In the genomic region with DNA sequence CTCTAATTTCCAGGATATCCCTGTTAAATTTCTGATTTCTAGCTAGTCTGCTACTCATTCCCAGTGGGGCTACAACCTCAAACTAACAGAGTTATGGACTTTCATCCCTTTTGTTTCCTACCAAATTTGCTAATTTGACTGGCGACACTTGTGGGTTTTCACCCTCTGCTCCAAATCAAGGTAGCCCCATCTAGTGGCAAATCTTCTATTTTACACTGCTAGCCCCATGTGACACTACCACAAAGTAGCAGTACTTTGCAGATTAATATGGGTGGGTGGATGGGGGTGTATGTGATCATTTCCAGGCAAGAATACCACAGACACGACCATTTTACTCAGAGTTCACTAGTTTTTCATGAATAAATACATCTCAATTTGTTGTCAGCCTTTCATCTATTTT, we compare ENCODE assay signal across 8 cellular contexts.
DNase-seq lines count a peak whose midpoint lies in the region; ATAC-seq, FAIRE-seq and TF ChIP-seq lines count a peak whose summit lies in the region.

No MANE protein-coding gene starts in this region.

- TF ChIP-seq CTCF in BJ (IDR thresholded peaks at IDR 0.05; ENCODE audit: insufficient read depth, low read depth, low read length) (peak; percentile 38), fibroblast of lung (conservative IDR thresholded peaks at IDR 0.05 in 1 of 2, IDR thresholded peaks at IDR 0.05 in 1 of 2; ENCODE audit: low read depth in 1 of 2, low read length in 2 of 2) (peak; percentile 35 to 46), dorsolateral prefrontal cortex (IDR thresholded peaks at IDR 0.05 in 54 of 56, conservative IDR thresholded peaks at IDR 0.05 in 2 of 56; ENCODE audit: low read depth in 1 of 56, partially characterized antibody in 56 of 56) (peak in 14 of 56 donors; percentile 6 to 27 (median 14))

- no peak overlapping the region for H3K9ac ChIP-seq in fibroblast of lung (ENCODE audit: insufficient read depth, low read length)

- H3K4me3 ChIP-seq in BJ (ENCODE audit: low read depth, low read length) = no peak overlapping the region
- no peak overlapping the region for H3K4me3 ChIP-seq in fibroblast of lung (replicated peaks in 1 of 4; ENCODE audit: control extremely low read depth in 1 of 4, insufficient read depth in 1 of 4, low read depth in 3 of 4, low read length in 4 of 4)
- H3K4me3 ChIP-seq in dorsolateral prefrontal cortex = no peak overlapping the region

- POLR2A ChIA-PET in BJ (lab: Charles Lee) = no interaction called here

- no peaks in the 10 kb centered on the region for H3K36me3 ChIP-seq in BJ (ENCODE audit: control insufficient read depth, insufficient read depth, low read length)
- H3K36me3 ChIP-seq in fibroblast of lung (ENCODE audit: control insufficient read depth, insufficient read depth, low read length) = no peaks in the 10 kb centered on the region

- no peak overlapping the region for H2AFZ ChIP-seq in fibroblast of lung (ENCODE audit: low read length)

- CTCF ChIA-PET in BJ (lab: Yijun Ruan, JAX) = no interaction called here

- H3K27ac ChIP-seq in fibroblast of lung (ENCODE audit: insufficient read depth, low read length) (no peak overlapping the region), dorsolateral prefrontal cortex (no peak overlapping the region)

- H3K9me3 ChIP-seq in fibroblast of lung (ENCODE audit: control insufficient read depth, insufficient read depth, low read depth, low read length) = no peaks in the 10 kb centered on the region

- no peaks in the 10 kb centered on the region for H3K27me3 ChIP-seq in BJ (ENCODE audit: control insufficient read depth, insufficient read depth, low read length)
- H3K27me3 ChIP-seq in fibroblast of lung (ENCODE audit: control insufficient read depth, insufficient read depth, low read length) = no peaks in the 10 kb centered on the region
- peaks cover 0 to 41% (median 8%) of the 10 kb centered on the region in 45 donors for H3K27me3 ChIP-seq in dorsolateral prefrontal cortex

- H4K20me1 ChIP-seq in fibroblast of lung (ENCODE audit: control insufficient read depth, extremely low read depth, insufficient read depth, low read length) = no peaks in the 10 kb centered on the region

- no peaks in the 10 kb centered on the region for H3K79me2 ChIP-seq in fibroblast of lung (ENCODE audit: control insufficient read depth, insufficient read depth, low read length)

- intact Hi-C loops in dorsolateral prefrontal cortex (cut with DNase I) = no loop called here

- H3K4me1 ChIP-seq in fibroblast of lung (ENCODE audit: control insufficient read depth, extremely low read depth, insufficient read depth, low read length) = no peaks in the 10 kb centered on the region

- H3K4me2 ChIP-seq in fibroblast of lung (ENCODE audit: extremely low read depth, insufficient read depth, low read length) = no peak overlapping the region

- ATAC-seq in GM18517 (IDR thresholded peaks at IDR 0.05; ENCODE audit: unreplicated experiment) = peak; percentile 81
- peak; percentile 67 for ATAC-seq in HG03103 (IDR thresholded peaks at IDR 0.05; ENCODE audit: low read depth, unreplicated experiment)
- no peak for ATAC-seq in HG03469 (IDR thresholded peaks at IDR 0.05; ENCODE audit: unreplicated experiment)

- no peak for DNase-seq in BJ (ENCODE audit: low read depth)
- no peak for DNase-seq in RCC 7860 (ENCODE audit: low spot score)
- peak; percentile 23 to 24 for DNase-seq in fibroblast of lung (ENCODE audit: low read depth in 2 of 2)
- no peak for DNase-seq in DMS153 treated with DMSO at 0.1 percent for 48 hours (lab: John Stamatoyannopoulos, UW; ENCODE audit: unreplicated experiment)
- DNase-seq in dorsolateral prefrontal cortex = no peak

- FAIRE-seq in RCC 7860 (lab: Jason Lieb, UNC) = peak; percentile 14

Comparison
In these comparisons a context has a peak if more than half of its experiments do, and no peak if none do; other contexts are left out.
1. DNase-seq: peak in fibroblast of lung (2 of 2); none in BJ (single experiment), RCC 7860 (single experiment), DMS153 treated with DMSO at 0.1 percent for 48 hours (single experiment) and dorsolateral prefrontal cortex (0 of 10).